ENCODE assay signal across 15 cellular contexts in the genomic region with DNA sequence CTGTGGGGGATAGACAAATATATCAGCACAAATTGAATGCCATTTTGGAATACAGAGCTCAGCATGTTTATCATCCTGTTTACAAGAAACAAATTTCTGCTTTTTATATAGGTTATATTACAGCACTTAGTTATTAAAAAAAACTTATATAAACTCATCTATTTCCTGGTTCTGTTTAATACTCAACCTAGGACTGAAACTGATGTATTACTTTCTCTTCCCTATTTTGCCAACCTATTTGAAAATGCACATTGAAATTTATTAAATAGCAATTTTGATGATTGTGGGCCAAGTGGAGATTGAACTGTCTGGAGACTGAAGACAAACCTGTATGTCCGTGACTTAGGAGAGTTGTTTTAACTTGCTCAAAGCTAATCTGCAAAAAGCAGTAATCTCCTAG.
DNase-seq lines count a peak whose midpoint lies in the region; ATAC-seq and TF ChIP-seq lines count a peak whose summit lies in the region.
"Had no signal": no experiment of that assay in that cellular context is flagged by ENCODE, and none has a peak within 500 bp of the region (broad histone marks: within the 10 kb centered on the region; RNA-seq: fewer than 3 reads in every experiment).

No MANE protein-coding gene starts in this region.

- H3K27me3 ChIP-seq in Karpas-422 (ENCODE audit: low read length) (no peaks in the 10 kb centered on the region), mesendoderm (ENCODE audit: insufficient read depth, low read length, poor library complexity) (no peaks in the 10 kb centered on the region)
- H3K27me3 ChIP-seq: esophagus muscularis mucosa, neutrophil had no signal

- H2BK5ac ChIP-seq in mesendoderm (ENCODE audit: low read length), result no peak overlapping the region

- H3K4me3 ChIP-seq in Karpas-422 (ENCODE audit: low read length), result no peak overlapping the region
- H3K4me3 ChIP-seq in mesendoderm (ENCODE audit: low read length), result no peak overlapping the region
- H3K4me3 ChIP-seq: esophagus muscularis mucosa had no signal

- no peak overlapping the region for H3K27ac Mint-ChIP-seq in activated CD4-positive, alpha-beta memory T cell treated with anti-CD3 and anti-CD28 coated beads, Interleukin-2, amount 10 ng/mL, durations not matched to agents 7 days and 5 days
- H3K27ac Mint-ChIP-seq: activated naive CD8-positive, alpha-beta T cell treated with anti-CD3 and anti-CD28 coated beads for 36 hours had no signal

- H3K36me3 Mint-ChIP-seq in activated CD4-positive, alpha-beta memory T cell treated with anti-CD3 and anti-CD28 coated beads, Interleukin-2, amount 10 ng/mL, durations not matched to agents 7 days and 5 days (ENCODE audit: low read depth), result no peaks in the 10 kb centered on the region
- H3K36me3 Mint-ChIP-seq: activated naive CD8-positive, alpha-beta T cell treated with anti-CD3 and anti-CD28 coated beads for 36 hours had no signal

- H3K4me2 ChIP-seq in Karpas-422 (ENCODE audit: low read depth, low read length, poor library complexity, severe bottlenecking) (no peak overlapping the region), mesendoderm (ENCODE audit: low read length) (no peak overlapping the region)
- H3K4me2 ChIP-seq: KMS-11 had no signal

- H3K9me3 Mint-ChIP-seq in activated CD4-positive, alpha-beta memory T cell treated with anti-CD3 and anti-CD28 coated beads, Interleukin-2, amount 10 ng/mL, durations not matched to agents 7 days and 5 days, result no peaks in the 10 kb centered on the region

- no peaks in the 10 kb centered on the region for H3K4me1 Mint-ChIP-seq in activated CD4-positive, alpha-beta memory T cell treated with anti-CD3 and anti-CD28 coated beads, Interleukin-2, amount 10 ng/mL, durations not matched to agents 7 days and 5 days
- H3K4me1 Mint-ChIP-seq: activated naive CD8-positive, alpha-beta T cell treated with anti-CD3 and anti-CD28 coated beads for 36 hours had no signal

- WGBS in mesendoderm (ENCODE audit: extremely low coverage, insufficient coverage, low lambda C conversion rate), result no CpG with 5 or more reads among the region's 1 CpG

- H3K27ac ChIP-seq in Karpas-422 (ENCODE audit: low read length) (peak overlapping the region; percentile 37), mesendoderm (ENCODE audit: low read depth, low read length) (no peak overlapping the region)
- H3K27ac ChIP-seq: esophagus muscularis mucosa, KMS-11, neutrophil had no signal

- H3K9ac ChIP-seq in Karpas-422 (ENCODE audit: low read length) (no peak overlapping the region), mesendoderm (ENCODE audit: low read length) (no peak overlapping the region)
- H3K9ac ChIP-seq: KMS-11 had no signal

- H3K4me1 ChIP-seq in Karpas-422 (ENCODE audit: low read length) (peaks cover 32% of the 10 kb centered on the region), mesendoderm (ENCODE audit: control insufficient read depth, low read depth, low read length) (no peaks in the 10 kb centered on the region)

- H2BK15ac ChIP-seq in mesendoderm (replicated peaks; ENCODE audit: low read depth), result no peak overlapping the region

- no peaks in the 10 kb centered on the region for H3K79me1 ChIP-seq in mesendoderm (ENCODE audit: low read length)

- H3K4me3 Mint-ChIP-seq in activated CD4-positive, alpha-beta memory T cell treated with anti-CD3 and anti-CD28 coated beads, Interleukin-2, amount 10 ng/mL, durations not matched to agents 7 days and 5 days, result no peak overlapping the region
- H3K4me3 Mint-ChIP-seq: activated naive CD8-positive, alpha-beta T cell treated with anti-CD3 and anti-CD28 coated beads for 36 hours had no signal

- DNase-seq in GM13976 (ENCODE audit: low spot score) (peak; percentile 13), Karpas-422 (no peak), MV-4-11 (lab: John Stamatoyannopoulos, UW) (no peak), NCI-H2171 treated with DMSO at 0.1 percent for 48 hours (lab: John Stamatoyannopoulos, UW) (no peak), mesendoderm (no peak)
- DNase-seq in activated CD4-positive, alpha-beta memory T cell treated with anti-CD3 and anti-CD28 coated beads, Interleukin-2, amount 10 ng/mL, durations not matched to agents 7 days and 5 days, result no peak
- DNase-seq: activated naive CD8-positive, alpha-beta T cell treated with anti-CD3 and anti-CD28 coated beads for 36 hours; cerebellar nuclear complex; DMS153; NCI-H2081 treated with DMSO at 0.1 percent for 48 hours had no signal

- H4K20me1 ChIP-seq in Karpas-422 (ENCODE audit: insufficient read depth, low read depth, low read length), result no peaks in the 10 kb centered on the region

- H3K79me2 ChIP-seq in Karpas-422 (ENCODE audit: low read length) (no peaks in the 10 kb centered on the region), mesendoderm (ENCODE audit: control insufficient read depth, insufficient read depth, low read length) (no peaks in the 10 kb centered on the region)

- no peaks in the 10 kb centered on the region for H3K9me2 ChIP-seq in Karpas-422 (replicated peaks; ENCODE audit: insufficient read depth, low read length)

- ATAC-seq in GM19463 (IDR thresholded peaks at IDR 0.05; ENCODE audit: unreplicated experiment) (peak; percentile 72), HG02970 (IDR thresholded peaks at IDR 0.05; ENCODE audit: low FRiP score, unreplicated experiment) (peak; percentile 62)

- CTCF ChIA-PET in activated CD4-positive, alpha-beta memory T cell treated with anti-CD3 and anti-CD28 coated beads, Interleukin-2, amount 10 ng/mL, durations not matched to agents 7 days and 5 days (lab: Charles Lee), result no interaction called here

- no peak for TF ChIP-seq CTCF in GM13976 (IDR thresholded peaks at IDR 0.05; ENCODE audit: borderline replicate concordance, control extremely low read depth, extremely low read depth, insufficient read depth, missing control alignments)

- no peaks in the 10 kb centered on the region for H3K9me3 ChIP-seq in Karpas-422 (ENCODE audit: low read length)
- H3K9me3 ChIP-seq: esophagus muscularis mucosa, neutrophil had no signal

- in situ Hi-C loops in GM13976 (cut with MboI; ENCODE audit: low sequenced_read_pairs, unreplicated experiment), result no loop called here

- H2AK5ac ChIP-seq in mesendoderm (ENCODE audit: low read length), result no peak overlapping the region

- H3K4ac ChIP-seq in mesendoderm (ENCODE audit: low read depth, low read length), result no peak overlapping the region

- H4K8ac ChIP-seq in mesendoderm (ENCODE audit: low read depth, low read length), result no peak overlapping the region

- H4K5ac ChIP-seq in mesendoderm (ENCODE audit: low read length), result no peak overlapping the region

- H3K27me3 Mint-ChIP-seq in activated CD4-positive, alpha-beta memory T cell treated with anti-CD3 and anti-CD28 coated beads, Interleukin-2, amount 10 ng/mL, durations not matched to agents 7 days and 5 days, result no peaks in the 10 kb centered on the region
- H3K27me3 Mint-ChIP-seq: activated naive CD8-positive, alpha-beta T cell treated with anti-CD3 and anti-CD28 coated beads for 36 hours had no signal

- H3K23ac ChIP-seq in mesendoderm (ENCODE audit: low read length), result no peak overlapping the region

- POLR2A ChIA-PET in activated CD4-positive, alpha-beta memory T cell treated with anti-CD3 and anti-CD28 coated beads, Interleukin-2, amount 10 ng/mL, durations not matched to agents 7 days and 5 days (lab: Charles Lee), result no interaction called here

- 0 out of 2 replicates have a peak overlapping the region, but pooled peaks have one; percentile 30 for H2AFZ ChIP-seq in Karpas-422 (ENCODE audit: low read length)

- no peak overlapping the region for H3K18ac ChIP-seq in mesendoderm (ENCODE audit: low read length)

- no peak overlapping the region for H2BK120ac ChIP-seq in mesendoderm (ENCODE audit: low read depth, low read length)

- H3K56ac ChIP-seq in mesendoderm (ENCODE audit: low read length), result no peak overlapping the region

- H3K36me3 ChIP-seq in Karpas-422 (ENCODE audit: insufficient read depth, low read length), result no peaks in the 10 kb centered on the region
- no peaks in the 10 kb centered on the region for H3K36me3 ChIP-seq in mesendoderm (ENCODE audit: control insufficient read depth, insufficient read depth, low read length)
- H3K36me3 ChIP-seq: esophagus muscularis mucosa, neutrophil had no signal
